Comparison of ENCODE assay signal across 1 cellular context in genomic region chr15:70512772-70513362, GRCh38.
TF ChIP-seq lines count a peak whose summit lies in the region.

No MANE protein-coding gene starts in this region.

TF ChIP-seq in GM12878, 131 proteins besides CTCF, POLR2A, EP300 and RAD21 (continued from another document):
- TF ChIP-seq ATF3 (IDR thresholded peaks at IDR 0.05; ENCODE audit: borderline replicate concordance, extremely low read depth, low read depth, low read length) (peak; percentile 15; the same call in 1 of the 2 replicates), ZNF687 (IDR thresholded peaks at IDR 0.05) (no peak), MXI1 (IDR thresholded peaks at IDR 0.05; ENCODE audit: low read depth, low read length) (no peak)
